ENCODE assay signal across 1 cellular context in the genomic region with DNA sequence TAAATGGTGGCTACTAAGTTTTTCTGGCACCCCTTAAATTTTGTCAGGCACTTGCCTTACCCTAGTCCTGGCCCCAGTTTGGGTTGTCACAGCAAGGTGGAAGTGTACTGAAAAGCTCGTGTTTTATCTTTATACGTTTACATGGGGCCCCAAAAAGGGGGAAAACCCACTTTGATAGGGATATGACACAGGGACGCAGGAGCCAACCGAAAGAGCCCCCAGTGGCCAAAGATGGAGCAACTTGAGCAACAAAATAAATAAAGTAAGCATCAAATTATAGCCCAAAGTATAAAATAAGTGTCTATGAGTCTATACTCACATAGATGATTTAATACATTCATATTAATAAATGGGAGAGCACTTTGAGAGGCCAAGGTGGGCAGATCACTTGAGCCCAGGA.
TF ChIP-seq lines count a peak whose summit lies in the region.

No MANE protein-coding gene starts in this region.

TF ChIP-seq in GM12878, 131 proteins besides CTCF, POLR2A, EP300 and RAD21:
- TF ChIP-seq MXI1 (IDR thresholded peaks at IDR 0.05; ENCODE audit: low read depth, low read length), result no peak
- TF ChIP-seq, protein P1, sequence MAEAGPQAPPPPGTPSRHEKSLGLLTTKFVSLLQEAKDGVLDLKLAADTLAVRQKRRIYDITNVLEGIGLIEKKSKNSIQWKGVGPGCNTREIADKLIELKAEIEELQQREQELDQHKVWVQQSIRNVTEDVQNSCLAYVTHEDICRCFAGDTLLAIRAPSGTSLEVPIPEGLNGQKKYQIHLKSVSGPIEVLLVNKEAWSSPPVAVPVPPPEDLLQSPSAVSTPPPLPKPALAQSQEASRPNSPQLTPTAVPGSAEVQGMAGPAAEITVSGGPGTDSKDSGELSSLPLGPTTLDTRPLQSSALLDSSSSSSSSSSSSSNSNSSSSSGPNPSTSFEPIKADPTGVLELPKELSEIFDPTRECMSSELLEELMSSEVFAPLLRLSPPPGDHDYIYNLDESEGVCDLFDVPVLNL (IDR thresholded peaks at IDR 0.05; ENCODE audit: low read depth, low read length), result no peak
- no peak for TF ChIP-seq TCF12 (IDR thresholded peaks at IDR 0.05; ENCODE audit: low read depth, low read length)
